ENCODE assay signal across 8 cellular contexts in genomic region chr10:123154943-123155505, GRCh38. TPM values are rescaled to one million over a fixed set of nuclear protein-coding genes. Genes with fewer than 3 reads are reported as not detected.
A peak's percentile ranks its signal among the peaks of the same experiment; 100 is the strongest.
DNase-seq lines count a peak whose midpoint lies in the region; ATAC-seq and TF ChIP-seq lines count a peak whose summit lies in the region.

No MANE protein-coding gene starts in this region.

- peaks cover 41% of the 10 kb centered on the region for H3K27me3 Mint-ChIP-seq in type B pancreatic cell

- peaks cover 57% of the 10 kb centered on the region for H3K79me2 ChIP-seq in Loucy (ENCODE audit: insufficient read depth, low read length)

- CTCF ChIA-PET in GM10248 (lab: Yijun Ruan, JAX) = interaction anchor here (0.9 to 2.6 kb wide), 4 partner anchors 7 to 394 kb away, joined by 3 to 11 read pairs (median 4); no protein-coding TSS in a partner anchor

- H3K4me3 ChIP-seq in Loucy (ENCODE audit: low read length, poor library complexity, severe bottlenecking) = peak overlapping the region; percentile 88
- peak overlapping the region; percentile 73 to 92 for H3K4me3 ChIP-seq in body of pancreas
- peak overlapping the region; percentile 70 to 88 (median 81) for H3K4me3 ChIP-seq in liver (ENCODE audit: low read depth in 1 of 3, low read length in 3 of 3)

- H3K9ac ChIP-seq in Loucy (ENCODE audit: low read depth, low read length, poor library complexity, severe bottlenecking) = peak overlapping the region; percentile 96
- H3K9ac ChIP-seq in liver (ENCODE audit: low read depth in 1 of 2, low read length in 2 of 2) = peak overlapping the region; percentile 33 to 73

- no peaks in the 10 kb centered on the region for H3K9me3 Mint-ChIP-seq in type B pancreatic cell

- intact Hi-C loops in body of pancreas (cut with DNase I) = no loop called here

- H3K27ac Mint-ChIP-seq in type B pancreatic cell = peak overlapping the region; percentile 56

- TF ChIP-seq CTCF in Loucy (conservative IDR thresholded peaks at IDR 0.05; ENCODE audit: low read length) (no peak), body of pancreas (IDR thresholded peaks at IDR 0.05) (no peak), liver (IDR thresholded peaks at IDR 0.05; ENCODE audit: low read depth, low read length, missing input control) (no peak), type B pancreatic cell (conservative IDR thresholded peaks at IDR 0.05) (no peak), GM10248 (IDR thresholded peaks at IDR 0.05; ENCODE audit: control extremely low read depth, extremely low read depth, low read depth, missing control alignments) (no peak)

- ATAC-seq in GM18502 (IDR thresholded peaks at IDR 0.05; ENCODE audit: poor library complexity, unreplicated experiment) = peak; percentile 17
- peak; percentile 21 for ATAC-seq in GM21825 (IDR thresholded peaks at IDR 0.05; ENCODE audit: unreplicated experiment)
- ATAC-seq in body of pancreas = no peak

- H3K27ac ChIP-seq in body of pancreas = peak overlapping the region in 3 of 4 donors; percentile 55 to 85 (median 82)
- no peak overlapping the region for H3K27ac ChIP-seq in liver (ENCODE audit: low read depth in 1 of 2, low read length in 2 of 2)

- POLR2A ChIA-PET in GM10248 (lab: Yijun Ruan, JAX) = interaction anchor here (1.0 kb wide), 1 partner anchor 244 kb away, joined by 3 read pairs; no protein-coding TSS in a partner anchor

- 5 to 6% methylated on average over 26 of the region's 26 CpGs for WGBS in body of pancreas, 2 donors
- 7% methylated on average over 26 of the region's 26 CpGs for WGBS in liver

- H3K27me3 ChIP-seq in Loucy (ENCODE audit: insufficient read depth, low read length, poor library complexity, severe bottlenecking) = no peaks in the 10 kb centered on the region
- H3K27me3 ChIP-seq in body of pancreas = peaks cover 0 to 31% of the 10 kb centered on the region in 2 donors
- peaks cover 6 to 20% (median 7%) of the 10 kb centered on the region in 4 donors for H3K27me3 ChIP-seq in liver (ENCODE audit: control insufficient read depth in 4 of 4, insufficient read depth in 4 of 4, low read length in 3 of 4)

- TF ChIP-seq RAD21 in liver (IDR thresholded peaks at IDR 0.05) = no peak

- no peak for TF ChIP-seq POLR2A in body of pancreas (IDR thresholded peaks at IDR 0.05)

- H2AFZ ChIP-seq in Loucy (ENCODE audit: low read length) = 0 out of 2 replicates have a peak overlapping the region, but pooled peaks have one; percentile 76

- H3K9me2 ChIP-seq in Loucy (replicated peaks; ENCODE audit: low read depth, low read length) = no peaks in the 10 kb centered on the region

- no peaks in the 10 kb centered on the region for H3K9me3 ChIP-seq in Loucy (ENCODE audit: insufficient read depth, low read depth, low read length)
- H3K9me3 ChIP-seq in body of pancreas = peaks cover 0 to 2% (median 0%) of the 10 kb centered on the region in 3 donors
- H3K9me3 ChIP-seq in liver (ENCODE audit: control insufficient read depth in 4 of 4, low read length in 3 of 4) = no peaks in the 10 kb centered on the region

- H3K4me1 ChIP-seq in Loucy (ENCODE audit: insufficient read depth, low read length, poor library complexity, severe bottlenecking) (peaks cover 56% of the 10 kb centered on the region), body of pancreas (peaks cover 36% of the 10 kb centered on the region), liver (ENCODE audit: control insufficient read depth in 4 of 4, insufficient read depth in 4 of 4, low read length in 3 of 4) (peaks cover 7 to 29% (median 25%) of the 10 kb centered on the region in 4 donors)

- H3K4me2 ChIP-seq in Loucy (ENCODE audit: low read depth, low read length, poor library complexity, severe bottlenecking) = peak overlapping the region; percentile 97

- H3F3A ChIP-seq in Loucy (ENCODE audit: low read depth) = peaks cover 7% of the 10 kb centered on the region; the same call in 1 of the 2 replicates

- peaks cover 32% of the 10 kb centered on the region for H3K4me1 Mint-ChIP-seq in type B pancreatic cell (ENCODE audit: unreplicated experiment)

- H3K36me3 Mint-ChIP-seq in type B pancreatic cell = peaks cover 38% of the 10 kb centered on the region

- DNase-seq in body of pancreas (peak in 2 of 4 donors; percentile 26 to 30), type B pancreatic cell (ENCODE audit: extremely low spot score, unreplicated experiment) (no peak), 8988T (no peak), GM10248 (ENCODE audit: extremely low spot score) (no peak)

- H3K4me3 Mint-ChIP-seq in type B pancreatic cell = peak overlapping the region; percentile 100

- H4K20me1 ChIP-seq in Loucy (ENCODE audit: insufficient read depth, low read length, poor library complexity, severe bottlenecking) = peaks cover 57% of the 10 kb centered on the region

- H3K36me3 ChIP-seq in Loucy (ENCODE audit: insufficient read depth, low read length) = peaks cover 34% of the 10 kb centered on the region; the same call in 1 of the 2 replicates
- H3K36me3 ChIP-seq in body of pancreas (replicated peaks in 1 of 2; ENCODE audit: insufficient read depth in 1 of 2, low read depth in 2 of 2) = peaks cover 0 to 10% of the 10 kb centered on the region in 2 donors
- H3K36me3 ChIP-seq in liver (ENCODE audit: control insufficient read depth in 4 of 4, insufficient read depth in 3 of 4, low read depth in 1 of 4, low read length in 3 of 4) = peaks cover 0 to 13% (median 6%) of the 10 kb centered on the region in 4 donors

TF ChIP-seq in liver, 16 proteins besides CTCF, POLR2A, EP300 and RAD21 (continues in another document):
- TF ChIP-seq JUND (IDR thresholded peaks at IDR 0.05) (no peak), ATF3 (IDR thresholded peaks at IDR 0.05) (no peak), FOXA2 (IDR thresholded peaks at IDR 0.05) (no peak), REST (IDR thresholded peaks at IDR 0.05) (no peak), YY1 (IDR thresholded peaks at IDR 0.05) (no peak), SP1 (IDR thresholded peaks at IDR 0.05) (no peak), ZBTB33 (IDR thresholded peaks at IDR 0.05) (no peak), HNF4G (IDR thresholded peaks at IDR 0.05) (no peak), GABPA (IDR thresholded peaks at IDR 0.05 in 1 of 2, conservative IDR thresholded peaks at IDR 0.05 in 1 of 2) (no peak), HNF4A (conservative IDR thresholded peaks at IDR 0.05) (no peak), TAF1 (conservative IDR thresholded peaks at IDR 0.05) (no peak), RXRA (IDR thresholded peaks at IDR 0.05) (no peak), NR2F2 (IDR thresholded peaks at IDR 0.05) (no peak), FOXA1 (IDR thresholded peaks at IDR 0.05) (no peak), MAX (IDR thresholded peaks at IDR 0.05) (no peak)

RNA-seq across cellular contexts. Expression of gene BUB3, which starts 0.8 kb away (rescaled TPM):
- total RNA-seq in body of pancreas (10 to 100 TPM; 39.4 to 51.1 TPM), liver (10 to 100 TPM; 53.0 to 90.9 TPM), type B pancreatic cell (ENCODE audit: low replicate concordance) (74.2 and 124 TPM in 2 replicates)
- 10 to 100 TPM; 27.1 to 30.3 TPM for polyA plus RNA-seq in liver

RNA-seq across cellular contexts. Expression of gene HMX2, which starts 7.1 kb away (rescaled TPM):
- total RNA-seq in body of pancreas (not detected), liver (not detected), type B pancreatic cell (ENCODE audit: low replicate concordance) (0.19 TPM in 1 of 2 replicates, not detected in the other)
- not detected for polyA plus RNA-seq in liver

RNA-seq across cellular contexts. Expression of gene HMX3, which starts 19.3 kb away (rescaled TPM):
- total RNA-seq in body of pancreas (not detected), liver (not detected), type B pancreatic cell (ENCODE audit: low replicate concordance) (0.77 TPM in 1 of 2 replicates, not detected in the other)
- not detected for polyA plus RNA-seq in liver

Comparison
In these comparisons a context has a peak if more than half of its experiments do, and no peak if none do; other contexts are left out.
1. H3K27ac ChIP-seq: peak in body of pancreas (3 of 4); none in liver (0 of 2).
2. Peak in every context shown above with its lines, with median percentiles within 50 percentile points of each other: H3K4me3 ChIP-seq.